13 cellular contexts compared by ENCODE assay signal in genomic region chr5:113119271-113119924, GRCh38.
DNase-seq lines count a peak whose midpoint lies in the region; ATAC-seq and TF ChIP-seq lines count a peak whose summit lies in the region.
"Had no signal": no experiment of that assay in that cellular context is flagged by ENCODE, and none has a peak within 500 bp of the region (broad histone marks: within the 10 kb centered on the region; RNA-seq: fewer than 3 reads in every experiment).

No MANE protein-coding gene starts in this region.

- intact Hi-C loops in colonic mucosa (cut with DNase I) (no loop called here), left colon (cut with DNase I, micrococcal nuclease) (no loop called here), psoas muscle (cut with DNase I) (no loop called here)

- ATAC-seq in left colon (peak; percentile 15), psoas muscle (peak; percentile 36 to 68 (median 66)), HG03571 (IDR thresholded peaks at IDR 0.05; ENCODE audit: unreplicated experiment) (no peak), GM21526 (IDR thresholded peaks at IDR 0.05; ENCODE audit: low FRiP score, unreplicated experiment) (no peak), HG02588 (IDR thresholded peaks at IDR 0.05; ENCODE audit: unreplicated experiment) (no peak)

- H3K4me3 ChIP-seq in BE2C (ENCODE audit: low read depth, low read length) (no peak overlapping the region), colonic mucosa (no peak overlapping the region), psoas muscle (no peak overlapping the region)

- no peaks in the 10 kb centered on the region for H3K27me3 ChIP-seq in BE2C
- no peaks in the 10 kb centered on the region for H3K27me3 ChIP-seq in colonic mucosa
- no peaks in the 10 kb centered on the region for H3K27me3 ChIP-seq in psoas muscle (ENCODE audit: insufficient read depth in 3 of 3, low read length in 2 of 3)

- H3K4me1 ChIP-seq in BE2C: peaks cover 55% of the 10 kb centered on the region
- no peaks in the 10 kb centered on the region for H3K4me1 ChIP-seq in colonic mucosa
- H3K4me1 ChIP-seq in psoas muscle: peaks cover 17% of the 10 kb centered on the region

- H3K36me3 ChIP-seq in BE2C: peaks cover 26% of the 10 kb centered on the region
- no peaks in the 10 kb centered on the region for H3K36me3 ChIP-seq in colonic mucosa
- no peaks in the 10 kb centered on the region for H3K36me3 ChIP-seq in psoas muscle (ENCODE audit: insufficient read depth in 1 of 2, low read depth in 1 of 2)

- no peak overlapping the region for H3K9ac ChIP-seq in colonic mucosa (ENCODE audit: low read depth in 2 of 2, low read length in 2 of 2)

- H3K27ac ChIP-seq in colonic mucosa: no peak overlapping the region
- H3K27ac ChIP-seq in psoas muscle: no peak overlapping the region

- H3K9me3 ChIP-seq in BE2C: no peaks in the 10 kb centered on the region
- no peaks in the 10 kb centered on the region for H3K9me3 ChIP-seq in colonic mucosa
- no peaks in the 10 kb centered on the region for H3K9me3 ChIP-seq in psoas muscle

- WGBS in psoas muscle, 3 donors: 38 to 46% (median 39%) methylated on average over 9 of the region's 9 CpGs

- TF ChIP-seq CTCF in BE2C (IDR thresholded peaks at IDR 0.05; ENCODE audit: low read depth, low read length) (no peak), colonic mucosa (IDR thresholded peaks at IDR 0.05) (no peak), psoas muscle (IDR thresholded peaks at IDR 0.05) (no peak)

- DNase-seq in BE2C (peak; percentile 44), colonic mucosa (peak; percentile 40), left colon (peak; percentile 31 to 36), psoas muscle (peak; percentile 53 to 85), NCI-H774 (lab: John Stamatoyannopoulos, UW) (no peak)
- DNase-seq: activated naive CD8-positive, alpha-beta T cell treated with anti-CD3 and anti-CD28 coated beads for 36 hours; effector CD8-positive, alpha-beta T cell; EL; NCI-H1436 treated with DMSO at 0.1 percent for 48 hours; stimulated activated CD4-positive, alpha-beta T cell treated with anti-CD3 and anti-CD28 coated beads, Interleukin-2, amount 100 ng/mL, for 48 hours had no signal

Comparison
In these comparisons a context has a peak if more than half of its experiments do, and no peak if none do; other contexts are left out.
1. ATAC-seq: peak in left colon (single experiment) and psoas muscle (4 of 4); none in HG03571 (single experiment), GM21526 (single experiment) and HG02588 (single experiment).